ENCODE assay signal across 8 cellular contexts in the genomic region with DNA sequence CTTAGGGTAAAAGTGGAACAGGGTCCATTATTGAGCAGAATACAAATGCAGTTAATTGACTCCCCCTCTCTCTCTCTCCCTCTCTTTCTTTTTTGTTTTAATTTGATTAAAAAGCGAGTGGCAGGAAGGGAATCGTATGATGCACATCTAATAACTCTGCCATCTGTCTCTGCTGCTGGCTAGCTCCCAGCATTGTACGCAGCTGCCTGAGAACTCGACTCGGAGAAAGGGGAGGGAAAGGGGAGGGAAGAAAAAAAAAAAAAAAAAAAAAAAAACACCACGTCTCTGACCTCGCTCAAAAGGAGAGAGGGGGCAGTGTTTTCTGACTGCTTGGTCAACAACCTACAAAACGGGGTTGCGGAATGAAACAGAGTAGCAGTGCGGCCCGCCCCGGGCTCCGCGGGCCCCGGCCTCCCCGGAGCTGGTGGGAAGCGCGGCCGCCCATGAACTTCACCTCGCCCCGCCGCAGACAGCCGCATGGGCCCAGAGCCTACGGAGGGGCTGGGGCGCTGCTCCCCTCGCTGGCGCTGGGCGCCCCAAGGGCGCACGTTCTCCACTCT.
DNase-seq lines count a peak whose midpoint lies in the region; ATAC-seq and TF ChIP-seq lines count a peak whose summit lies in the region.

No MANE protein-coding gene starts in this region.

- H3K27ac ChIP-seq in GM23248 (peak overlapping the region; percentile 94), KMS-11 (peak overlapping the region; percentile 91), endodermal cell (ENCODE audit: low read depth, low read length) (peak overlapping the region; percentile 83), lung (ENCODE audit: low read depth in 1 of 2, low read length in 1 of 2) (peak overlapping the region; percentile 94 to 99), substantia nigra (ENCODE audit: low read depth, low read length, poor library complexity, severe bottlenecking) (peak overlapping the region; percentile 95)

- H3K27me3 ChIP-seq in GM23248 (replicated peaks; ENCODE audit: insufficient read depth) (no peaks in the 10 kb centered on the region), KMS-11 (ENCODE audit: insufficient read depth, low read depth) (no peaks in the 10 kb centered on the region), endodermal cell (ENCODE audit: control insufficient read depth, insufficient read depth, low read length, poor library complexity, severe bottlenecking) (no peaks in the 10 kb centered on the region), lung (ENCODE audit: control insufficient read depth, insufficient read depth) (no peaks in the 10 kb centered on the region)

- 1% methylated on average over 30 of the region's 30 CpGs for WGBS in GM23248 (ENCODE audit: low coverage in 1 of 2, low lambda C conversion rate in 2 of 2, missing lambda C conversion rate in 2 of 2), 2 experiments
- 3% methylated on average over 10 to 30 of the region's 30 CpGs for WGBS in endodermal cell (ENCODE audit: insufficient coverage in 1 of 2, insufficient read length in 1 of 2), 2 experiments
- 0 to 2% methylated on average over 28 to 30 of the region's 30 CpGs for WGBS in lung, 2 donors

- H3K9me3 ChIP-seq in GM23248 (ENCODE audit: low read depth) (no peaks in the 10 kb centered on the region), endodermal cell (ENCODE audit: control insufficient read depth, low read length) (no peaks in the 10 kb centered on the region), lung (ENCODE audit: control insufficient read depth in 2 of 2, insufficient read depth in 1 of 2, low read length in 1 of 2) (no peaks in the 10 kb centered on the region)

- no peaks in the 10 kb centered on the region for H3K27me3 Mint-ChIP-seq in endodermal cell (ENCODE audit: insufficient read depth)

- TF ChIP-seq CTCF in GM12865 (IDR thresholded peaks at IDR 0.05; ENCODE audit: insufficient read depth, low read depth, low read length, missing control alignments): no peak
- TF ChIP-seq CTCF in KMS-11 (conservative IDR thresholded peaks at IDR 0.05; ENCODE audit: low read depth, low read length): 0 out of 2 replicates have a peak, but pooled peaks have one; percentile 28
- TF ChIP-seq CTCF in endodermal cell (conservative IDR thresholded peaks at IDR 0.05): peak; percentile 24
- TF ChIP-seq CTCF in lung (IDR thresholded peaks at IDR 0.05; ENCODE audit: control extremely low read depth, extremely low read depth): no peak

- H3K4me2 ChIP-seq in GM23248 (ENCODE audit: unreplicated experiment): peak overlapping the region; percentile 100
- peak overlapping the region; percentile 100 for H3K4me2 ChIP-seq in KMS-11

- H2AFZ ChIP-seq in GM23248 (peak overlapping the region; percentile 79), KMS-11 (ENCODE audit: low read depth) (no peak overlapping the region)

- peak; percentile 75 for ATAC-seq in lung (ENCODE audit: insufficient read depth, low FRiP score)

- peaks cover 49% of the 10 kb centered on the region for H3F3A ChIP-seq in GM23248 (ENCODE audit: insufficient read depth)

- H3K9me2 ChIP-seq in GM23248 (ENCODE audit: insufficient read depth): no peaks in the 10 kb centered on the region

- peaks cover 19% of the 10 kb centered on the region for H3K4me1 Mint-ChIP-seq in endodermal cell

- H3K4me3 ChIP-seq in GM12865 (ENCODE audit: low read depth, low read length): peak overlapping the region; percentile 85
- H3K4me3 ChIP-seq in GM23248: peak overlapping the region; percentile 87
- peak overlapping the region; percentile 33 for H3K4me3 ChIP-seq in KMS-11 (IDR thresholded peaks at IDR 0.05; ENCODE audit: insufficient read depth, low read depth, low read length)
- H3K4me3 ChIP-seq in endodermal cell (ENCODE audit: low read length): peak overlapping the region; percentile 83
- H3K4me3 ChIP-seq in lung: peak overlapping the region; percentile 48

- H3K27ac Mint-ChIP-seq in endodermal cell: no peak overlapping the region

- no peaks in the 10 kb centered on the region for H3K36me3 ChIP-seq in GM23248 (ENCODE audit: low read depth)
- H3K36me3 ChIP-seq in KMS-11 (ENCODE audit: insufficient read depth): no peaks in the 10 kb centered on the region
- H3K36me3 ChIP-seq in endodermal cell (ENCODE audit: control insufficient read depth, insufficient read depth, low read length): no peaks in the 10 kb centered on the region
- H3K36me3 ChIP-seq in lung (ENCODE audit: control insufficient read depth in 2 of 2, insufficient read depth in 2 of 2, low read length in 2 of 2): no peaks in the 10 kb centered on the region

- H3K79me2 ChIP-seq in GM23248 (ENCODE audit: insufficient read depth): peaks cover 87% of the 10 kb centered on the region
- peaks cover 96% of the 10 kb centered on the region for H3K79me2 ChIP-seq in KMS-11 (ENCODE audit: insufficient read depth, low read depth)

- H3K4me3 Mint-ChIP-seq in endodermal cell: peak overlapping the region; percentile 63

- DNase-seq in GM12865 (ENCODE audit: low read depth) (peak; percentile 93), GM23248 (peak; percentile 94), SHP77 treated with DMSO at 0.1 percent for 48 hours (lab: John Stamatoyannopoulos, UW) (peak; percentile 63), endodermal cell (peak; percentile 87), lung (ENCODE audit: low spot score) (peak; percentile 67), substantia nigra (lab: John Stamatoyannopoulos, UW) (peak in 48 of 49 donors; percentile 26 to 90 (median 75)), NOMO-1 (lab: John Stamatoyannopoulos, UW; ENCODE audit: unreplicated experiment in 2 of 2) (no peak)

- no peaks in the 10 kb centered on the region for H3K36me3 Mint-ChIP-seq in endodermal cell (ENCODE audit: low read depth)

- peaks cover 41% of the 10 kb centered on the region for H3K4me1 ChIP-seq in GM23248 (ENCODE audit: insufficient read depth)
- H3K4me1 ChIP-seq in KMS-11 (ENCODE audit: low read depth, poor library complexity, severe bottlenecking): peaks cover 39% of the 10 kb centered on the region
- peaks cover 3% of the 10 kb centered on the region for H3K4me1 ChIP-seq in endodermal cell (ENCODE audit: control insufficient read depth, insufficient read depth, low read length)
- peaks cover 0 to 11% of the 10 kb centered on the region in 2 donors for H3K4me1 ChIP-seq in lung (ENCODE audit: control insufficient read depth in 2 of 2, insufficient read depth in 2 of 2, low read length in 2 of 2)

- H3K9ac ChIP-seq in GM23248 (peak overlapping the region; percentile 85), KMS-11 (peak overlapping the region; percentile 91), endodermal cell (ENCODE audit: extremely low read depth, low read length, poor library complexity, severe bottlenecking) (peak overlapping the region; percentile 22)

- no peaks in the 10 kb centered on the region for H4K20me1 ChIP-seq in GM23248 (ENCODE audit: insufficient read depth)
- no peaks in the 10 kb centered on the region for H4K20me1 ChIP-seq in KMS-11 (ENCODE audit: insufficient read depth)

- in situ Hi-C loops in GM23248 (cut with MboI): no loop called here

- H3K9me3 Mint-ChIP-seq in endodermal cell: no peaks in the 10 kb centered on the region

Comparison
In these comparisons a context has a peak if more than half of its experiments do, and no peak if none do; other contexts are left out.
1. DNase-seq: peak in GM12865 (single experiment), GM23248 (single experiment), SHP77 treated with DMSO at 0.1 percent for 48 hours (single experiment), endodermal cell (single experiment), lung (single experiment) and substantia nigra (48 of 49); none in NOMO-1 (0 of 2).
2. H3K4me3 ChIP-seq: peak in every context shown above with its lines; median percentile 87 in GM23248; 85 in GM12865; 83 in endodermal cell; 48 in lung; 33 in KMS-11.
3. CTCF ChIP-seq: peak in KMS-11 (single experiment) and endodermal cell (single experiment); none in GM12865 (single experiment) and lung (single experiment).
4. H3K9ac ChIP-seq: peak in every context shown above with its lines; median percentile 91 in KMS-11; 85 in GM23248; 22 in endodermal cell.
5. Peak in every context shown above with its lines, with median percentiles within 50 percentile points of each other: H3K27ac ChIP-seq.